Comparison of ENCODE assay signal across 33 cellular contexts in the genomic region with DNA sequence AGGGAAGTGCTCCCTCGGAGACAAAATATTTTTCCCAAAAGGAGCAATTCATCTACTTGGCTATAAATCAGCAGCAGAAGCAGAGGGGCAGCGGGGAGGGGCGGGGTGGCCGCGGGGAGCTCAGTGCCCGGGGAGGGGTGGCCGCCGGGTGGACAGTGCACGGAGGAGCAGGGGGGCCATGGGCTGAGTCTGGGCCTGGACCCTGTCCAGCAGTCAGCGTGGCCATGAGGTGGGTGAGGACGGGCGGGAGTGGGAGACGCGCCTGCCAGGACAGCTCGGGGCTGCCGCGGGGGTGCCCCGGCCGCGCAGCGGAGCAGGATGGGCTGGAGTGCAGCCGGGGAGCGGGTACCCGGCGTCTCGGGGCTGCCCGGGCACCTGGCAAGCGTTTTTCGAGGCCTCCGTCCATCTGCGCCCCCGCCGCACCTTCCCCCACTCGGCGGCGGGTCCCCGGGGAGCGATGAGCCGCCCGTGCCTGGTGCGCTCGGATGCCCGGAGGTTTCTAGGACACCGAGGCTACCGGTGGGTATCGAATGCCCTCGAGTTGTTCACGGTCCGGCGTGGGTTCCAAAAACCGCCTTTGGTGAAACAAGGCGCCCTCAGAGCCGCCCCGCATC.
"Had no signal": no experiment of that assay in that cellular context is flagged by ENCODE, and none has a peak within 500 bp of the region (broad histone marks: within the 10 kb centered on the region; RNA-seq: fewer than 3 reads in every experiment).

No MANE protein-coding gene starts in this region.

- H3K9me3 ChIP-seq: adrenal gland, body of pancreas, esophagus squamous epithelium had no signal

- H3K4me3 ChIP-seq: adrenal gland, body of pancreas, coronary artery, dorsolateral prefrontal cortex had no signal

- H3K27me3 ChIP-seq: adrenal gland, body of pancreas, dorsolateral prefrontal cortex, esophagus squamous epithelium had no signal

- H3K27me3 Mint-ChIP-seq: activated CD4-positive, alpha-beta T cell treated with anti-CD3 and anti-CD28 coated beads, Interleukin-2, amount 10 ng/mL, durations not matched to agents 24 days and 14 days; activated CD8-positive, alpha-beta memory T cell treated with anti-CD3 and anti-CD28 coated beads, Interleukin-2, amount 10 ng/mL, durations not matched to agents 7 days and 5 days; dendritic cell treated with granulocyte-macrophage colony-stimulating factor and Interleukin-4, amounts not matched to agents 40 ng/mL and 50 ng/mL, for 4 days had no signal

- H3K27ac Mint-ChIP-seq: activated CD4-positive, alpha-beta memory T cell treated with anti-CD3 and anti-CD28 coated beads for 36 hours; activated CD4-positive, alpha-beta T cell treated with anti-CD3 and anti-CD28 coated beads for 36 hours; activated CD4-positive, alpha-beta T cell treated with anti-CD3 and anti-CD28 coated beads, Interleukin-2, amount 10 ng/mL, durations not matched to agents 24 days and 14 days; activated CD8-positive, alpha-beta memory T cell treated with anti-CD3 and anti-CD28 coated beads, Interleukin-2, amount 10 ng/mL, durations not matched to agents 7 days and 5 days; activated CD8-positive, alpha-beta T cell treated with anti-CD3 and anti-CD28 coated beads, Interleukin-2, amount 10 ng/mL, durations not matched to agents 7 days and 5 days; activated naive CD4-positive, alpha-beta T cell treated with anti-CD3 and anti-CD28 coated beads for 36 hours; activated naive CD4-positive, alpha-beta T cell treated with anti-CD3 and anti-CD28 coated beads, Interleukin-2, amount 50 U/mL, for 24 hours; activated naive CD8-positive, alpha-beta T cell treated with anti-CD3 and anti-CD28 coated beads for 36 hours; activated naive CD8-positive, alpha-beta T cell treated with anti-CD3 and anti-CD28 coated beads, Interleukin-2, amount 50 U/mL, for 24 hours; activated T-helper 1 cell treated with anti-CD3 and anti-CD28 coated beads, Interleukin-12 subunit alpha, Interleukin-12 subunit beta, Interleukin-2, Interleukin-4 antibody, amounts not matched to agents 30 ng/mL and 10 ng/mL and 1 ng/mL, durations not matched to agents 14 hours and 24 hours and 36 hours; activated T-helper 2 cell treated with anti-CD3 and anti-CD28 coated beads, Interferon-gamma antibody, Interleukin-2, Interleukin-4, amounts not matched to agents 10 μg/mL and 5 μg/mL and 100 μg/mL, durations not matched to agents 14 hours and 24 hours and 36 hours; dendritic cell treated with granulocyte-macrophage colony-stimulating factor and Interleukin-4, amounts not matched to agents 40 ng/mL and 50 ng/mL, for 4 days; endodermal cell; T-helper 17 cell; T-helper 2 cell treated with Interferon-gamma antibody and Interleukin-4, amounts not matched to agents 5 μg/mL and 100 μg/mL, for 36 hours had no signal

- H3K27ac ChIP-seq: adrenal gland, body of pancreas, coronary artery, dorsolateral prefrontal cortex had no signal

- H3K4me1 ChIP-seq: adrenal gland, body of pancreas had no signal

- H3K4me3 Mint-ChIP-seq: activated CD4-positive, alpha-beta memory T cell treated with anti-CD3 and anti-CD28 coated beads for 36 hours; activated CD4-positive, alpha-beta T cell treated with anti-CD3 and anti-CD28 coated beads for 36 hours; activated CD4-positive, alpha-beta T cell treated with anti-CD3 and anti-CD28 coated beads, Interleukin-2, amount 10 ng/mL, durations not matched to agents 24 days and 14 days; activated CD8-positive, alpha-beta memory T cell treated with anti-CD3 and anti-CD28 coated beads, Interleukin-2, amount 10 ng/mL, durations not matched to agents 7 days and 5 days; activated CD8-positive, alpha-beta T cell treated with anti-CD3 and anti-CD28 coated beads, Interleukin-2, amount 10 ng/mL, durations not matched to agents 7 days and 5 days; activated naive CD4-positive, alpha-beta T cell treated with anti-CD3 and anti-CD28 coated beads for 36 hours; activated naive CD4-positive, alpha-beta T cell treated with anti-CD3 and anti-CD28 coated beads, Interleukin-2, amount 50 U/mL, for 24 hours; activated naive CD8-positive, alpha-beta T cell treated with anti-CD3 and anti-CD28 coated beads for 36 hours; activated naive CD8-positive, alpha-beta T cell treated with anti-CD3 and anti-CD28 coated beads, Interleukin-2, amount 50 U/mL, for 24 hours; activated T-helper 1 cell treated with anti-CD3 and anti-CD28 coated beads, Interleukin-12 subunit alpha, Interleukin-12 subunit beta, Interleukin-2, Interleukin-4 antibody, amounts not matched to agents 30 ng/mL and 10 ng/mL and 1 ng/mL, durations not matched to agents 14 hours and 24 hours and 36 hours; central memory CD8-positive, alpha-beta T cell; dendritic cell treated with granulocyte-macrophage colony-stimulating factor and Interleukin-4, amounts not matched to agents 40 ng/mL and 50 ng/mL, for 4 days; endodermal cell; T-helper 17 cell; T-helper 2 cell treated with Interferon-gamma antibody and Interleukin-4, amounts not matched to agents 5 μg/mL and 100 μg/mL, for 36 hours had no signal

- H3K4me1 Mint-ChIP-seq: activated CD4-positive, alpha-beta T cell treated with anti-CD3 and anti-CD28 coated beads for 36 hours; activated CD4-positive, alpha-beta T cell treated with anti-CD3 and anti-CD28 coated beads, Interleukin-2, amount 10 ng/mL, durations not matched to agents 24 days and 14 days; activated CD8-positive, alpha-beta memory T cell treated with anti-CD3 and anti-CD28 coated beads, Interleukin-2, amount 10 ng/mL, durations not matched to agents 7 days and 5 days; activated naive CD4-positive, alpha-beta T cell treated with anti-CD3 and anti-CD28 coated beads, Interleukin-2, amount 50 U/mL, for 24 hours; activated naive CD8-positive, alpha-beta T cell treated with anti-CD3 and anti-CD28 coated beads for 36 hours; activated naive CD8-positive, alpha-beta T cell treated with anti-CD3 and anti-CD28 coated beads, Interleukin-2, amount 50 U/mL, for 24 hours; central memory CD8-positive, alpha-beta T cell; endodermal cell; T-helper 17 cell had no signal

- H3K36me3 Mint-ChIP-seq: activated CD4-positive, alpha-beta memory T cell treated with anti-CD3 and anti-CD28 coated beads for 36 hours; activated CD8-positive, alpha-beta memory T cell treated with anti-CD3 and anti-CD28 coated beads, Interleukin-2, amount 10 ng/mL, durations not matched to agents 7 days and 5 days; activated naive CD4-positive, alpha-beta T cell treated with anti-CD3 and anti-CD28 coated beads, Interleukin-2, amount 50 U/mL, for 24 hours; activated naive CD8-positive, alpha-beta T cell treated with anti-CD3 and anti-CD28 coated beads for 36 hours had no signal

- H3K36me3 ChIP-seq: adrenal gland, esophagus squamous epithelium had no signal

- DNase-seq: activated CD4-positive, alpha-beta memory T cell treated with anti-CD3 and anti-CD28 coated beads for 36 hours; activated CD4-positive, alpha-beta T cell treated with anti-CD3 and anti-CD28 coated beads for 36 hours; activated CD4-positive, CD25-positive, alpha-beta regulatory T cell; activated CD4-positive, CD25-positive, alpha-beta regulatory T cell treated with anti-CD3 and anti-CD28 coated beads, Interleukin-2, amount 50 U/mL, for 72 hours; activated CD8-positive, alpha-beta memory T cell treated with anti-CD3 and anti-CD28 coated beads, Interleukin-2, amount 10 ng/mL, durations not matched to agents 7 days and 5 days; activated CD8-positive, alpha-beta memory T cell treated with anti-CD3 and anti-CD28 coated beads, Interleukin-2, amount 50 U/mL, for 4 hours; activated CD8-positive, alpha-beta T cell treated with anti-CD3 and anti-CD28 coated beads, Interleukin-2, amount 10 ng/mL, durations not matched to agents 7 days and 5 days; activated effector memory CD4-positive, alpha-beta T cell treated with anti-CD3 and anti-CD28 coated beads, Interleukin-2, amount 50 U/mL, for 16 hours; activated naive CD4-positive, alpha-beta T cell treated with anti-CD3 and anti-CD28 coated beads for 36 hours; activated naive CD8-positive, alpha-beta T cell treated with anti-CD3 and anti-CD28 coated beads for 36 hours; activated naive CD8-positive, alpha-beta T cell treated with anti-CD3 and anti-CD28 coated beads, Interleukin-2, amount 50 U/mL, for 24 hours; activated T-cell treated with anti-CD3 and anti-CD28 coated beads, Interleukin-2, amount 50 U/mL, for 1 hour; activated T-cell treated with anti-CD3 and anti-CD28 coated beads, Interleukin-2, amount 50 U/mL, for 48 hours; adrenal gland; amygdala; aorta; body of pancreas; dorsolateral prefrontal cortex; effector memory CD4-positive, alpha-beta T cell; endodermal cell; esophagus squamous epithelium; foreskin melanocyte; T-helper 1 cell; T-helper 17 cell; T1000 had no signal

- H3K9me3 Mint-ChIP-seq: activated naive CD4-positive, alpha-beta T cell treated with anti-CD3 and anti-CD28 coated beads for 36 hours; activated naive CD4-positive, alpha-beta T cell treated with anti-CD3 and anti-CD28 coated beads, Interleukin-2, amount 50 U/mL, for 24 hours; activated naive CD8-positive, alpha-beta T cell treated with anti-CD3 and anti-CD28 coated beads for 36 hours; activated naive CD8-positive, alpha-beta T cell treated with anti-CD3 and anti-CD28 coated beads, Interleukin-2, amount 50 U/mL, for 24 hours; central memory CD8-positive, alpha-beta T cell had no signal

- ATAC-seq: activated CD4-positive, alpha-beta T cell treated with anti-CD3 and anti-CD28 coated beads for 36 hours; activated CD8-positive, alpha-beta memory T cell treated with anti-CD3 and anti-CD28 coated beads, Interleukin-2, amount 10 ng/mL, durations not matched to agents 7 days and 5 days; activated CD8-positive, alpha-beta T cell treated with anti-CD3 and anti-CD28 coated beads, Interleukin-2, amount 10 ng/mL, durations not matched to agents 7 days and 5 days; activated naive CD8-positive, alpha-beta T cell treated with anti-CD3 and anti-CD28 coated beads, Interleukin-2, amount 50 U/mL, for 24 hours; body of pancreas; T-helper 17 cell had no signal
